ENCODE assay signal across 11 cellular contexts in the genomic region with DNA sequence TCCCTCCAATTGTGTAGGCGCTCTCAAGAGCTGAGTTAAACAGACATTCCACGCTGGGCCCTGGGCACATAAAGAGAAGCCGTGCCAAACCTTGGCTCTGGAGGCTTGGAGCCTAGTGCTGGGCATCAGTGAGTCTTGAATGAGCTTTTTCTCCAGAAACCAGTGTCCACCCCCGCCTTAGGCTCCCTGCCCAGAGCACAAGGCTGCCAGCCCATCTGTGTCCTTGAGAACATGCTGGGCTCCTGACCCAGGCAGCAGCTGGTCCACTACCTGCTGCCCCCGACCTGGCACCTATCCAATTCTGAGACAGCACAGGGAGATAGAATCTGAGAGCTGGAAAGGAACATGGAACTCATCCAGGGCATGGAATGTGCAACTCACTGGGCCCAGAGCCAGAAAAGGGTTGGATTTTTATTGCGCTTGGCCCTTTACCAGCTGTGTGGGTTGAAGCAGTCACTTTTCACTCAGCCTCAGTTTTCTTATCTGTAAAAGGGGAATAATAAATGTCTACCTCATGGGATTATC.
DNase-seq lines count a peak whose midpoint lies in the region; ATAC-seq, FAIRE-seq and TF ChIP-seq lines count a peak whose summit lies in the region.
"Had no signal": no experiment of that assay in that cellular context is flagged by ENCODE, and none has a peak within 500 bp of the region (broad histone marks: within the 10 kb centered on the region; RNA-seq: fewer than 3 reads in every experiment).

No MANE protein-coding gene starts in this region.

- H3K36me3 ChIP-seq in heart right ventricle (no peaks in the 10 kb centered on the region), right atrium auricular region (no peaks in the 10 kb centered on the region)

- TF ChIP-seq CTCF in heart right ventricle (IDR thresholded peaks at IDR 0.05) (no peak), right atrium auricular region (IDR thresholded peaks at IDR 0.05) (no peak)

- H3K27ac ChIP-seq in heart right ventricle (no peak overlapping the region), right atrium auricular region (no peak overlapping the region)
- H3K27ac ChIP-seq: skin epidermis had no signal

- DNase-seq in heart right ventricle, result peak; percentile 17 to 55
- no peak for DNase-seq in right atrium auricular region (ENCODE audit: low spot score)
- DNase-seq in NCI-H524 treated with DMSO at 0.1 percent for 48 hours (lab: John Stamatoyannopoulos, UW), result peak; percentile 29
- peak; percentile 98 for DNase-seq in cerebellar cortex (ENCODE audit: low spot score)
- DNase-seq in urothelium cell line (ENCODE audit: low spot score), result peak; percentile 86
- no peak for DNase-seq in immature natural killer cell
- DNase-seq in activated naive CD4-positive, alpha-beta T cell (lab: John Stamatoyannopoulos, UW), result no peak
- DNase-seq: activated CD4-positive, alpha-beta T cell treated with anti-CD3 and anti-CD28 coated beads, Interleukin-2, amount 50 U/mL, for 48 hours; mesendoderm had no signal

- H3K4me1 ChIP-seq in heart right ventricle (no peaks in the 10 kb centered on the region), right atrium auricular region (no peaks in the 10 kb centered on the region)

- no peaks in the 10 kb centered on the region for H3K36me3 Mint-ChIP-seq in immature natural killer cell

- peaks cover 0 to 31% (median 14%) of the 10 kb centered on the region in 7 donors for H3K27me3 ChIP-seq in heart right ventricle
- no peaks in the 10 kb centered on the region for H3K27me3 ChIP-seq in right atrium auricular region

- ATAC-seq in heart right ventricle (peak in 5 of 8 donors; percentile 33 to 65 (median 46)), GM18502 (IDR thresholded peaks at IDR 0.05; ENCODE audit: poor library complexity, unreplicated experiment) (no peak)

- peaks cover 2 to 12% (median 5%) of the 10 kb centered on the region in 3 donors for H3K27me3 Mint-ChIP-seq in immature natural killer cell (ENCODE audit: low read depth in 3 of 3)

- peak; percentile 77 for FAIRE-seq in urothelium cell line (lab: Jason Lieb, UNC)

- no peaks in the 10 kb centered on the region for H3K4me1 Mint-ChIP-seq in immature natural killer cell

- H3K9me3 Mint-ChIP-seq in immature natural killer cell, result no peaks in the 10 kb centered on the region

- intact Hi-C loops in heart right ventricle (cut with DNase I), result no loop called here

- H3K4me3 Mint-ChIP-seq in immature natural killer cell, result no peak overlapping the region

- no peaks in the 10 kb centered on the region for H3K9me3 ChIP-seq in heart right ventricle
- no peaks in the 10 kb centered on the region for H3K9me3 ChIP-seq in right atrium auricular region

- H3K27ac Mint-ChIP-seq in immature natural killer cell, result no peak overlapping the region

- H3K4me3 ChIP-seq in heart right ventricle, result no peak overlapping the region
- no peak overlapping the region for H3K4me3 ChIP-seq in right atrium auricular region
- H3K4me3 ChIP-seq: skin epidermis had no signal

- 42 to 49% methylated on average over 6 of the region's 6 CpGs for WGBS in heart right ventricle, 2 donors

Comparison
In these comparisons a context has a peak if more than half of its experiments do, and no peak if none do; other contexts are left out.
1. DNase-seq: peak in heart right ventricle (2 of 2), NCI-H524 treated with DMSO at 0.1 percent for 48 hours (single experiment), cerebellar cortex (single experiment) and urothelium cell line (single experiment); none in right atrium auricular region (single experiment), immature natural killer cell (0 of 3) and activated naive CD4-positive, alpha-beta T cell (0 of 4).